17 cellular contexts compared by ENCODE assay signal in genomic region chr18:29185801-29186200, GRCh38.
DNase-seq lines count a peak whose midpoint lies in the region; ATAC-seq, FAIRE-seq and TF ChIP-seq lines count a peak whose summit lies in the region.
"Had no signal": no experiment of that assay in that cellular context is flagged by ENCODE, and none has a peak within 500 bp of the region (broad histone marks: within the 10 kb centered on the region; RNA-seq: fewer than 3 reads in every experiment).

No MANE protein-coding gene starts in this region.

- no peak for TF ChIP-seq CTCF in GM12878 (IDR thresholded peaks at IDR 0.05 in 2 of 3, conservative IDR thresholded peaks at IDR 0.05 in 1 of 3; ENCODE audit: control insufficient read depth in 2 of 3, extremely low read depth in 1 of 3, insufficient read depth in 1 of 3, low read depth in 3 of 3, low read length in 3 of 3)

- TF ChIP-seq EP300 in GM12878 (IDR thresholded peaks at IDR 0.05; ENCODE audit: borderline replicate concordance in 1 of 2, control insufficient read depth in 1 of 2, low read depth in 2 of 2, low read length in 2 of 2): no peak

- no peaks in the 10 kb centered on the region for H3K79me2 ChIP-seq in GM12878 (ENCODE audit: control insufficient read depth, insufficient read depth, low read length)

- no peaks in the 10 kb centered on the region for H3K27me3 ChIP-seq in GM12878 (replicated peaks in 1 of 2; ENCODE audit: control insufficient read depth in 2 of 2, insufficient read depth in 2 of 2, low read length in 1 of 2)

- POLR2A ChIA-PET in GM12878 (lab: Charles Lee): no interaction called here

- in situ Hi-C loops in GM12878 (cut with MboI): no loop called here

- RAD21 ChIA-PET in GM12878 (lab: Charles Lee; ENCODE audit: unreplicated experiment): no interaction called here

- intact Hi-C loops in GM12878 (cut with micrococcal nuclease; ENCODE audit: unreplicated experiment): no loop called here

- no peak for DNase-seq in GM12878 (ENCODE audit: low read depth, low spot score)
- DNase-seq in immature natural killer cell: peak; percentile 8 to 21 (median 10)
- no peak for DNase-seq in natural killer cell treated with Interleukin-12 subunit alpha and Interleukin-12 subunit beta and Interleukin-15 and Interleukin-18, amount 100 ng/mL, for 72 hours (ENCODE audit: low spot score)
- DNase-seq in ecto neural progenitor cell (ENCODE audit: low spot score): no peak
- DNase-seq in COR-L47 (lab: John Stamatoyannopoulos, UW): no peak
- DNase-seq: C1 segment of cervical spinal cord; Caco-2; CD4-positive, alpha-beta memory T cell; DMS153; DND-41; GM23248; H7; HCEC 1CT had no signal

- H3K9me3 ChIP-seq in GM12878 (replicated peaks; ENCODE audit: control insufficient read depth, insufficient read depth, low read length): no peaks in the 10 kb centered on the region
- H3K9me3 ChIP-seq: Caco-2 had no signal

- H3K27me3 Mint-ChIP-seq in immature natural killer cell (ENCODE audit: low read depth in 3 of 3): no peaks in the 10 kb centered on the region
- H3K27me3 Mint-ChIP-seq in natural killer cell treated with Interleukin-12 subunit alpha and Interleukin-12 subunit beta and Interleukin-15 and Interleukin-18, amount 100 ng/mL, for 72 hours: no peaks in the 10 kb centered on the region
- H3K27me3 Mint-ChIP-seq: CD4-positive, alpha-beta memory T cell had no signal

- no peaks in the 10 kb centered on the region for H3K36me3 ChIP-seq in GM12878 (ENCODE audit: control insufficient read depth in 2 of 2, insufficient read depth in 2 of 2, low read length in 1 of 2)

- peaks cover 19 to 22% of the 10 kb centered on the region in 2 donors for H3K4me1 Mint-ChIP-seq in immature natural killer cell
- peaks cover 0 to 15% of the 10 kb centered on the region in 2 donors for H3K4me1 Mint-ChIP-seq in natural killer cell treated with Interleukin-12 subunit alpha and Interleukin-12 subunit beta and Interleukin-15 and Interleukin-18, amount 100 ng/mL, for 72 hours (ENCODE audit: low read depth in 2 of 2)
- H3K4me1 Mint-ChIP-seq: CD4-positive, alpha-beta memory T cell had no signal

- H3K36me3 Mint-ChIP-seq in immature natural killer cell: peaks cover 0 to 4% (median 0%) of the 10 kb centered on the region in 3 donors
- H3K36me3 Mint-ChIP-seq in natural killer cell treated with Interleukin-12 subunit alpha and Interleukin-12 subunit beta and Interleukin-15 and Interleukin-18, amount 100 ng/mL, for 72 hours: no peaks in the 10 kb centered on the region
- H3K36me3 Mint-ChIP-seq: CD4-positive, alpha-beta memory T cell had no signal

- no peak for TF ChIP-seq RAD21 in GM12878 (IDR thresholded peaks at IDR 0.05; ENCODE audit: insufficient read depth, low read depth, low read length)

- TF ChIP-seq POLR2A in GM12878 (IDR thresholded peaks at IDR 0.05; ENCODE audit: low read depth, low read length): no peak

- peak; percentile 71 for ATAC-seq in GM12878
- ATAC-seq in natural killer cell treated with Interleukin-12 subunit alpha and Interleukin-12 subunit beta and Interleukin-15 and Interleukin-18, amount 100 ng/mL, for 72 hours: peak; percentile 46 to 91
- ATAC-seq in SK-N-SH treated with all-trans-retinoic acid at 6 μM for 48 hours: no peak

- no peak overlapping the region for H2AFZ ChIP-seq in GM12878 (ENCODE audit: control insufficient read depth, low read depth, low read length)
- H2AFZ ChIP-seq: GM23248 had no signal

- SMC1A ChIA-PET in GM12878 (lab: Charles Lee; ENCODE audit: uncharacterized antibody, unreplicated experiment): interaction anchor here (1.3 kb wide), 1 partner anchor 10 kb away, joined by 3 read pairs; no protein-coding TSS in a partner anchor

- CTCF ChIA-PET in GM12878 (lab: Yijun Ruan, JAX): no interaction called here

- no peaks in the 10 kb centered on the region for H4K20me1 ChIP-seq in GM12878 (ENCODE audit: control insufficient read depth, insufficient read depth)

- no peaks in the 10 kb centered on the region for H3K4me1 ChIP-seq in GM12878 (ENCODE audit: control insufficient read depth, insufficient read depth, low read length)
- H3K4me1 ChIP-seq: Caco-2 had no signal

- no TSS peak for BruUV-seq in GM12878 (replicated peaks; lab: Mats Ljungman, UMichigan)

- FAIRE-seq in GM12878 (lab: Jason Lieb, UNC): no peak
- FAIRE-seq: G401.6, GM19239, H1 had no signal

- no peak overlapping the region for H3K4me2 ChIP-seq in GM12878 (ENCODE audit: control insufficient read depth, insufficient read depth)

- peaks cover 0 to 4% (median 0%) of the 10 kb centered on the region in 6 donors for H3K9me3 Mint-ChIP-seq in immature natural killer cell
- H3K9me3 Mint-ChIP-seq in natural killer cell treated with Interleukin-12 subunit alpha and Interleukin-12 subunit beta and Interleukin-15 and Interleukin-18, amount 100 ng/mL, for 72 hours: no peaks in the 10 kb centered on the region

- WGBS in GM12878 (ENCODE audit: insufficient coverage, insufficient replicate concordance, low lambda C conversion rate, missing lambda C conversion rate): 0% methylated on average over 1 of the region's 1 CpG

- no peak overlapping the region for H3K9ac ChIP-seq in GM12878 (ENCODE audit: control insufficient read depth, insufficient read depth, low read length)
- H3K9ac ChIP-seq: GM23248 had no signal

- H3K27ac ChIP-seq in GM12878 (ENCODE audit: control insufficient read depth, insufficient read depth): no peak overlapping the region
- H3K27ac ChIP-seq: GM23248 had no signal

- H3K4me3 ChIP-seq in GM12878: no peak overlapping the region
- H3K4me3 ChIP-seq: GM23248 had no signal

- peak overlapping the region in 1 of 6 donors; percentile 41 for H3K27ac Mint-ChIP-seq in immature natural killer cell
- peak overlapping the region in 1 of 2 donors; percentile 20 for H3K27ac Mint-ChIP-seq in natural killer cell treated with Interleukin-12 subunit alpha and Interleukin-12 subunit beta and Interleukin-15 and Interleukin-18, amount 100 ng/mL, for 72 hours
- H3K27ac Mint-ChIP-seq: CD4-positive, alpha-beta memory T cell had no signal

- no peak overlapping the region for H3K4me3 Mint-ChIP-seq in immature natural killer cell
- no peak overlapping the region for H3K4me3 Mint-ChIP-seq in natural killer cell treated with Interleukin-12 subunit alpha and Interleukin-12 subunit beta and Interleukin-15 and Interleukin-18, amount 100 ng/mL, for 72 hours
- H3K4me3 Mint-ChIP-seq: CD4-positive, alpha-beta memory T cell had no signal

TF ChIP-seq in GM12878, 131 proteins besides CTCF, POLR2A, EP300 and RAD21 (continues in another document):
- TF ChIP-seq JUND (IDR thresholded peaks at IDR 0.05; ENCODE audit: low read depth, low read length): no peak
- no peak for TF ChIP-seq LARP7 (IDR thresholded peaks at IDR 0.05)
- no peak for TF ChIP-seq WRNIP1 (IDR thresholded peaks at IDR 0.05; ENCODE audit: borderline replicate concordance, low read depth, low read length)
- TF ChIP-seq CBFB (IDR thresholded peaks at IDR 0.05; ENCODE audit: low read depth): no peak
- no peak for TF ChIP-seq FOXK2 (IDR thresholded peaks at IDR 0.05)
- TF ChIP-seq PAX5 (IDR thresholded peaks at IDR 0.05; ENCODE audit: borderline replicate concordance, low read depth, low read length): no peak
- no peak for TF ChIP-seq MAX (IDR thresholded peaks at IDR 0.05; ENCODE audit: low read depth, low read length)
- no peak for TF ChIP-seq TAF1 (IDR thresholded peaks at IDR 0.05; ENCODE audit: borderline replicate concordance, low read depth, low read length)
- TF ChIP-seq, protein P1, sequence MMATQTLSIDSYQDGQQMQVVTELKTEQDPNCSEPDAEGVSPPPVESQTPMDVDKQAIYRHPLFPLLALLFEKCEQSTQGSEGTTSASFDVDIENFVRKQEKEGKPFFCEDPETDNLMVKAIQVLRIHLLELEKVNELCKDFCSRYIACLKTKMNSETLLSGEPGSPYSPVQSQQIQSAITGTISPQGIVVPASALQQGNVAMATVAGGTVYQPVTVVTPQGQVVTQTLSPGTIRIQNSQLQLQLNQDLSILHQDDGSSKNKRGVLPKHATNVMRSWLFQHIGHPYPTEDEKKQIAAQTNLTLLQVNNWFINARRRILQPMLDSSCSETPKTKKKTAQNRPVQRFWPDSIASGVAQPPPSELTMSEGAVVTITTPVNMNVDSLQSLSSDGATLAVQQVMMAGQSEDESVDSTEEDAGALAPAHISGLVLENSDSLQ (IDR thresholded peaks at IDR 0.05): no peak
- no peak for TF ChIP-seq SREBF2 (IDR thresholded peaks at IDR 0.05; ENCODE audit: low read length)

TF ChIP-seq in SK-N-SH treated with all-trans-retinoic acid at 6 μM for 48 hours, 23 proteins besides CTCF, POLR2A, EP300 and RAD21:
- TF ChIP-seq GLIS3 (CRISPR knock-in tag; IDR thresholded peaks at IDR 0.05) (no peak), RARB (CRISPR knock-in tag; IDR thresholded peaks at IDR 0.05) (no peak), POU6F1 (CRISPR knock-in tag; IDR thresholded peaks at IDR 0.05; ENCODE audit: borderline replicate concordance, low read depth) (no peak), TOX (CRISPR knock-in tag; IDR thresholded peaks at IDR 0.05; ENCODE audit: borderline replicate concordance) (no peak), ZFP30 (CRISPR knock-in tag; IDR thresholded peaks at IDR 0.05) (no peak), SNAI2 (CRISPR knock-in tag; IDR thresholded peaks at IDR 0.05) (no peak)

Comparison
In these comparisons a context has a peak if more than half of its experiments do, and no peak if none do; other contexts are left out.
1. DNase-seq: peak in immature natural killer cell (3 of 3); none in GM12878 (single experiment), natural killer cell treated with Interleukin-12 subunit alpha and Interleukin-12 subunit beta and Interleukin-15 and Interleukin-18, amount 100 ng/mL, for 72 hours (single experiment), ecto neural progenitor cell (single experiment) and COR-L47 (single experiment).